Comparison of ENCODE assay signal across 10 cellular contexts in the genomic region with DNA sequence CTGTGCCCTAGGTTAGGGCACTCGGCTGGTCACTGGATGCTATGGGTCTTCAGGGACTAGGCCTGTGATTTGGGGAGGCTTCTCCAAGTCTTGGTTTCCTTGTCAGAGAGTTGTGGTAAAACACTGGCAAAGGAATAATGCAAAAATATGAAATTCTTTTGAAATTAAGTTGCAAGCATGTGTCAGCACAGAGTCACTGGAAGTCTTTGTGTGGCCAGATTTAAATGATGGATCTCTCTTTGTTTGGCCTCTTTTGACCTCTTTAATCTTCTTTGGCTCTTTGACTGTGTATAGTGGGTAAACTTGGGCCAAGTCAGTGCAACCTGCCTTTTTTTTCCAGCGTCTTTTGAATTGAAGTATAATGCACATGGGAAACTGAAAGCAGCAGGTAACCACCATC. TPM values are rescaled to one million over a fixed set of nuclear protein-coding genes. Genes with fewer than 3 reads are reported as not detected.
A peak's percentile ranks its signal among the peaks of the same experiment; 100 is the strongest.
DNase-seq lines count a peak whose midpoint lies in the region; ATAC-seq, FAIRE-seq and TF ChIP-seq lines count a peak whose summit lies in the region.
"Had no signal": no experiment of that assay in that cellular context is flagged by ENCODE, and none has a peak within 500 bp of the region (broad histone marks: within the 10 kb centered on the region; RNA-seq: fewer than 3 reads in every experiment).

No MANE protein-coding gene starts in this region.

- H3K36me3 Mint-ChIP-seq in T-cell (peaks cover 4% of the 10 kb centered on the region), type B pancreatic cell (no peaks in the 10 kb centered on the region)

- H3K4me3 Mint-ChIP-seq in T-cell: peak overlapping the region in 1 of 3 donors; percentile 94
- no peak overlapping the region for H3K4me3 Mint-ChIP-seq in type B pancreatic cell

- FAIRE-seq in D721Med (lab: Jason Lieb, UNC): no peak

- no peaks in the 10 kb centered on the region for H3K27me3 Mint-ChIP-seq in T-cell
- H3K27me3 Mint-ChIP-seq in type B pancreatic cell: no peaks in the 10 kb centered on the region
- H3K27me3 Mint-ChIP-seq: naive B cell had no signal

- H3K4me1 ChIP-seq in heart left ventricle: peaks cover 0 to 100% (median 45%) of the 10 kb centered on the region in 12 donors
- peaks cover 94% of the 10 kb centered on the region for H3K4me1 ChIP-seq in lower lobe of right lung

- no peak for TF ChIP-seq POLR2A in heart left ventricle (IDR thresholded peaks at IDR 0.05)

- no peak for TF ChIP-seq CTCF in heart left ventricle (IDR thresholded peaks at IDR 0.05)
- TF ChIP-seq CTCF in lower lobe of right lung (IDR thresholded peaks at IDR 0.05): no peak
- TF ChIP-seq CTCF in type B pancreatic cell (conservative IDR thresholded peaks at IDR 0.05): no peak
- no peak for TF ChIP-seq CTCF in D721Med (IDR thresholded peaks at IDR 0.05; ENCODE audit: insufficient read depth, missing control alignments)

- no peaks in the 10 kb centered on the region for H3K9me3 ChIP-seq in heart left ventricle
- no peaks in the 10 kb centered on the region for H3K9me3 ChIP-seq in lower lobe of right lung

- DNase-seq in heart left ventricle: no peak
- no peak for DNase-seq in cardiac septum (ENCODE audit: low spot score)
- no peak for DNase-seq in T-cell
- no peak for DNase-seq in lower lobe of right lung
- DNase-seq in type B pancreatic cell (ENCODE audit: extremely low spot score, unreplicated experiment): no peak
- DNase-seq in D721Med (ENCODE audit: insufficient read length, low spot score): no peak
- DNase-seq in SHP77 (lab: John Stamatoyannopoulos, UW): no peak
- no peak for DNase-seq in NCI-H128 (lab: John Stamatoyannopoulos, UW; ENCODE audit: unreplicated experiment)
- DNase-seq: naive B cell, NCI-H2227 treated with DMSO at 0.1 percent for 48 hours had no signal

- no peak for ATAC-seq in heart left ventricle
- ATAC-seq in T-cell (replicated peaks in 1 of 4): no peak
- no peak for ATAC-seq in lower lobe of right lung

- H3K4me3 ChIP-seq in heart left ventricle (peak overlapping the region in 2 of 12 donors; percentile 10 to 14), lower lobe of right lung (no peak overlapping the region)

- POLR2A ChIA-PET in T-cell (lab: Charles Lee): no interaction called here

- intact Hi-C loops in heart left ventricle (cut with DNase I) (no loop called here), cardiac septum (cut with DNase I) (loop anchor here (2.0 kb wide), 1 partner anchor 23 kb away; no protein-coding TSS in a partner anchor), lower lobe of right lung (cut with DNase I) (no loop called here)

- H3K27ac Mint-ChIP-seq in T-cell (peak overlapping the region; percentile 87 to 98), type B pancreatic cell (peak overlapping the region; percentile 97)

- H3K4me1 Mint-ChIP-seq in T-cell (peaks cover 93 to 99% (median 96%) of the 10 kb centered on the region in 3 donors), type B pancreatic cell (ENCODE audit: unreplicated experiment) (peaks cover 47% of the 10 kb centered on the region)

- H3K27me3 ChIP-seq in heart left ventricle (no peaks in the 10 kb centered on the region), lower lobe of right lung (ENCODE audit: low read depth) (no peaks in the 10 kb centered on the region)

- no peaks in the 10 kb centered on the region for H3K36me3 ChIP-seq in heart left ventricle
- no peaks in the 10 kb centered on the region for H3K36me3 ChIP-seq in lower lobe of right lung

- 66 to 83% (median 78%) methylated on average over 2 of the region's 2 CpGs for WGBS in heart left ventricle, 4 donors

- H3K27ac ChIP-seq in heart left ventricle (peak overlapping the region in 11 of 12 donors; percentile 64 to 90 (median 77)), lower lobe of right lung (peak overlapping the region; percentile 70)

- H3K9me3 Mint-ChIP-seq in T-cell: no peaks in the 10 kb centered on the region
- no peaks in the 10 kb centered on the region for H3K9me3 Mint-ChIP-seq in type B pancreatic cell
- H3K9me3 Mint-ChIP-seq: naive B cell had no signal

- CTCF ChIA-PET in T-cell (lab: Charles Lee): no interaction called here

RNA-seq across cellular contexts. Expression of gene HK2, which starts 12.1 kb away (rescaled TPM):
- total RNA-seq in heart left ventricle (10 to 100 TPM in 7 of 9 donors, 1 to 10 TPM in 2; 1.9 to 24.6 (median 16.3) TPM), cardiac septum (15.5 TPM), T-cell (10 to 100 TPM in 3 of 5 donors, 1 to 10 TPM in 2; 8.6 to 14.4 (median 10.6) TPM), lower lobe of right lung (86.7 TPM), type B pancreatic cell (ENCODE audit: low replicate concordance) (13.3 and 27.6 TPM in 2 replicates)
- 10 to 100 TPM in 1 of 2 donors, 1 to 10 TPM in 1; 8.3 to 31.5 TPM for polyA plus RNA-seq in heart left ventricle
